22 cellular contexts compared by ENCODE assay signal in genomic region chr1:43038232-43038929, GRCh38.
"Had no signal": no experiment of that assay in that cellular context is flagged by ENCODE, and none has a peak within 500 bp of the region (broad histone marks: within the 10 kb centered on the region; RNA-seq: fewer than 3 reads in every experiment).

No MANE protein-coding gene starts in this region.

- ATAC-seq: activated CD4-positive, alpha-beta T cell treated with anti-CD3 and anti-CD28 coated beads for 36 hours; naive thymus-derived CD8-positive, alpha-beta T cell; psoas muscle had no signal

- H3K9me3 Mint-ChIP-seq: activated B cell treated with CpG ODN at 0.5 μM for 24 hours; activated CD4-positive, alpha-beta memory T cell treated with anti-CD3 and anti-CD28 coated beads for 36 hours; activated naive CD8-positive, alpha-beta T cell treated with anti-CD3 and anti-CD28 coated beads for 36 hours; dendritic cell treated with granulocyte-macrophage colony-stimulating factor and Interleukin-4, amounts not matched to agents 40 ng/mL and 50 ng/mL, for 4 days; naive thymus-derived CD8-positive, alpha-beta T cell; stimulated activated naive CD8-positive, alpha-beta T cell treated with anti-CD3 and anti-CD28 coated beads, Interleukin-15, Interleukin-2, amounts not matched to agents 100 ng/mL and 50 ng/mL, for 24 hours had no signal

- H3K27me3 ChIP-seq: pancreas, right atrium auricular region had no signal

- FAIRE-seq: bronchial epithelial cell, pancreas had no signal

- H3K9me3 ChIP-seq: left ventricle myocardium inferior, pancreas, psoas muscle, right atrium auricular region, tibial artery had no signal

- H3K27me3 Mint-ChIP-seq: activated B cell treated with CpG ODN at 0.5 μM for 24 hours; activated CD4-positive, alpha-beta memory T cell treated with anti-CD3 and anti-CD28 coated beads for 36 hours; activated CD4-positive, alpha-beta T cell treated with anti-CD3 and anti-CD28 coated beads for 36 hours; activated naive CD8-positive, alpha-beta T cell treated with anti-CD3 and anti-CD28 coated beads for 36 hours; dendritic cell treated with granulocyte-macrophage colony-stimulating factor and Interleukin-4, amounts not matched to agents 40 ng/mL and 50 ng/mL, for 4 days; naive thymus-derived CD8-positive, alpha-beta T cell; stimulated activated naive CD8-positive, alpha-beta T cell treated with anti-CD3 and anti-CD28 coated beads, Interleukin-15, Interleukin-2, amounts not matched to agents 100 ng/mL and 50 ng/mL, for 24 hours had no signal

- H3K27ac Mint-ChIP-seq: activated B cell treated with CpG ODN at 0.5 μM for 24 hours; activated CD4-positive, alpha-beta memory T cell treated with anti-CD3 and anti-CD28 coated beads for 36 hours; activated CD4-positive, alpha-beta T cell treated with anti-CD3 and anti-CD28 coated beads for 36 hours; activated naive CD8-positive, alpha-beta T cell treated with anti-CD3 and anti-CD28 coated beads for 36 hours; dendritic cell treated with granulocyte-macrophage colony-stimulating factor and Interleukin-4, amounts not matched to agents 40 ng/mL and 50 ng/mL, for 4 days; stimulated activated naive CD8-positive, alpha-beta T cell treated with anti-CD3 and anti-CD28 coated beads, Interleukin-15, Interleukin-2, amounts not matched to agents 100 ng/mL and 50 ng/mL, for 24 hours had no signal

- H3K4me3 ChIP-seq: left ventricle myocardium inferior, pancreas, psoas muscle, right atrium auricular region, tibial artery had no signal

- H3K4me1 ChIP-seq: psoas muscle, right atrium auricular region, tibial artery had no signal

- H3K27ac ChIP-seq: left ventricle myocardium inferior, psoas muscle, right atrium auricular region, tibial artery had no signal

- H3K4me3 Mint-ChIP-seq: activated B cell treated with CpG ODN at 0.5 μM for 24 hours; activated CD4-positive, alpha-beta memory T cell treated with anti-CD3 and anti-CD28 coated beads for 36 hours; activated CD4-positive, alpha-beta T cell treated with anti-CD3 and anti-CD28 coated beads for 36 hours; activated naive CD8-positive, alpha-beta T cell treated with anti-CD3 and anti-CD28 coated beads for 36 hours; dendritic cell treated with granulocyte-macrophage colony-stimulating factor and Interleukin-4, amounts not matched to agents 40 ng/mL and 50 ng/mL, for 4 days; naive thymus-derived CD8-positive, alpha-beta T cell; stimulated activated naive CD8-positive, alpha-beta T cell treated with anti-CD3 and anti-CD28 coated beads, Interleukin-15, Interleukin-2, amounts not matched to agents 100 ng/mL and 50 ng/mL, for 24 hours had no signal

- H3K36me3 Mint-ChIP-seq: activated CD4-positive, alpha-beta memory T cell treated with anti-CD3 and anti-CD28 coated beads for 36 hours; activated naive CD8-positive, alpha-beta T cell treated with anti-CD3 and anti-CD28 coated beads for 36 hours; naive thymus-derived CD8-positive, alpha-beta T cell had no signal

- DNase-seq: activated B cell treated with CpG ODN at 0.5 μM for 24 hours; activated CD4-positive, alpha-beta memory T cell treated with anti-CD3 and anti-CD28 coated beads for 36 hours; activated CD4-positive, alpha-beta T cell treated with anti-CD3 and anti-CD28 coated beads for 36 hours; activated naive CD4-positive, alpha-beta T cell treated with Interleukin-2 at 50 U/mL for 16 hours; activated naive CD8-positive, alpha-beta T cell treated with anti-CD3 and anti-CD28 coated beads for 36 hours; activated T-cell treated with anti-CD3 and anti-CD28 coated beads, Interleukin-2, amount 50 U/mL, for 48 hours; effector CD4-positive, alpha-beta T cell; foreskin melanocyte; kidney glomerular epithelial cell; left ventricle myocardium inferior; naive thymus-derived CD8-positive, alpha-beta T cell; pancreas; psoas muscle; stimulated activated CD4-positive, alpha-beta T cell treated with anti-CD3 and anti-CD28 coated beads, Interleukin-12 subunit alpha, Interleukin-12 subunit beta, amount 100 ng/mL, for 4 hours; stimulated activated CD4-positive, alpha-beta T cell treated with anti-CD3 and anti-CD28 coated beads, Interleukin-4, amount 100 ng/mL, for 4 hours; substantia nigra; T-helper 9 cell; tibial artery had no signal

- H3K36me3 ChIP-seq: left ventricle myocardium inferior, pancreas, right atrium auricular region, tibial artery had no signal
